Comparison of ENCODE assay signal across 14 cellular contexts in genomic region chr6:31775633-31776263, GRCh38. TPM values are rescaled to one million over a fixed set of nuclear protein-coding genes. Genes with fewer than 3 reads are reported as not detected.
DNase-seq lines count a peak whose midpoint lies in the region; ATAC-seq, FAIRE-seq and TF ChIP-seq lines count a peak whose summit lies in the region.
"Had no signal": no experiment of that assay in that cellular context is flagged by ENCODE, and none has a peak within 500 bp of the region (broad histone marks: within the 10 kb centered on the region; RNA-seq: fewer than 3 reads in every experiment).

No MANE protein-coding gene starts in this region.

- TF ChIP-seq EP300 in tibial nerve (IDR thresholded peaks at IDR 0.05) = no peak

- no peaks in the 10 kb centered on the region for H3K9me3 Mint-ChIP-seq in activated T-helper 1 cell treated with anti-CD3 and anti-CD28 coated beads, Interleukin-12 subunit alpha, Interleukin-12 subunit beta, Interleukin-2, Interleukin-4 antibody, amounts not matched to agents 30 ng/mL and 10 ng/mL and 1 ng/mL, durations not matched to agents 14 hours and 24 hours and 36 hours

- no peak for FAIRE-seq in GM19239 (lab: Jason Lieb, UNC)

- H3K27me3 Mint-ChIP-seq in activated T-helper 1 cell treated with anti-CD3 and anti-CD28 coated beads, Interleukin-12 subunit alpha, Interleukin-12 subunit beta, Interleukin-2, Interleukin-4 antibody, amounts not matched to agents 30 ng/mL and 10 ng/mL and 1 ng/mL, durations not matched to agents 14 hours and 24 hours and 36 hours (ENCODE audit: insufficient read depth) = no peaks in the 10 kb centered on the region

- ATAC-seq in left ventricle myocardium superior (no peak), mucosa of descending colon (peak; percentile 4)

- peaks cover 11% of the 10 kb centered on the region for H3K36me3 Mint-ChIP-seq in activated T-helper 1 cell treated with anti-CD3 and anti-CD28 coated beads, Interleukin-12 subunit alpha, Interleukin-12 subunit beta, Interleukin-2, Interleukin-4 antibody, amounts not matched to agents 30 ng/mL and 10 ng/mL and 1 ng/mL, durations not matched to agents 14 hours and 24 hours and 36 hours (ENCODE audit: low read depth)

- intact Hi-C loops in left ventricle myocardium inferior (cut with micrococcal nuclease) (no loop called here), left ventricle myocardium superior (cut with micrococcal nuclease) (no loop called here), mucosa of descending colon (cut with DNase I, micrococcal nuclease) (no loop called here)
- intact Hi-C loops in activated T-helper 1 cell treated with anti-CD3 and anti-CD28 coated beads, Interleukin-12 subunit alpha, Interleukin-12 subunit beta, Interleukin-2, Interleukin-4 antibody, amounts not matched to agents 30 ng/mL and 10 ng/mL and 1 ng/mL, durations not matched to agents 14 hours and 24 hours and 36 hours (cut with micrococcal nuclease) = loop anchor here (2.0 kb wide), 3 partner anchors 37 to 73 kb away; partner anchors contain the start of gene ABHD16A

- H3K4me1 Mint-ChIP-seq in activated T-helper 1 cell treated with anti-CD3 and anti-CD28 coated beads, Interleukin-12 subunit alpha, Interleukin-12 subunit beta, Interleukin-2, Interleukin-4 antibody, amounts not matched to agents 30 ng/mL and 10 ng/mL and 1 ng/mL, durations not matched to agents 14 hours and 24 hours and 36 hours (ENCODE audit: low read depth) = peaks cover 31% of the 10 kb centered on the region

- H3K4me1 ChIP-seq in left ventricle myocardium inferior (peaks cover 18% of the 10 kb centered on the region), mucosa of descending colon (ENCODE audit: low read depth) (peaks cover 34% of the 10 kb centered on the region), tibial nerve (peaks cover 0 to 10% (median 9%) of the 10 kb centered on the region in 4 donors)

- WGBS in tibial nerve, 2 donors = 85 to 91% methylated on average over 23 to 29 of the region's 30 CpGs

- peak overlapping the region; percentile 74 for H3K27ac Mint-ChIP-seq in activated T-helper 1 cell treated with anti-CD3 and anti-CD28 coated beads, Interleukin-12 subunit alpha, Interleukin-12 subunit beta, Interleukin-2, Interleukin-4 antibody, amounts not matched to agents 30 ng/mL and 10 ng/mL and 1 ng/mL, durations not matched to agents 14 hours and 24 hours and 36 hours

- H3K27me3 ChIP-seq in left ventricle myocardium inferior (ENCODE audit: low read depth) = no peaks in the 10 kb centered on the region
- H3K27me3 ChIP-seq in tibial nerve = no peaks in the 10 kb centered on the region
- H3K27me3 ChIP-seq: dorsolateral prefrontal cortex, ovary had no signal

- no peak overlapping the region for H3K4me3 Mint-ChIP-seq in activated T-helper 1 cell treated with anti-CD3 and anti-CD28 coated beads, Interleukin-12 subunit alpha, Interleukin-12 subunit beta, Interleukin-2, Interleukin-4 antibody, amounts not matched to agents 30 ng/mL and 10 ng/mL and 1 ng/mL, durations not matched to agents 14 hours and 24 hours and 36 hours

- H3K36me3 ChIP-seq in left ventricle myocardium inferior = peaks cover 26% of the 10 kb centered on the region
- no peaks in the 10 kb centered on the region for H3K36me3 ChIP-seq in mucosa of descending colon (ENCODE audit: low read depth)
- H3K36me3 ChIP-seq in tibial nerve = peaks cover 0 to 31% (median 15%) of the 10 kb centered on the region in 3 donors
- H3K36me3 ChIP-seq: ovary had no signal

- no peak overlapping the region for H3K4me3 ChIP-seq in left ventricle myocardium inferior
- no peak overlapping the region for H3K4me3 ChIP-seq in mucosa of descending colon
- no peak overlapping the region for H3K4me3 ChIP-seq in tibial nerve
- H3K4me3 ChIP-seq: ovary, smooth muscle cell had no signal

- H3K9me3 ChIP-seq in left ventricle myocardium inferior (replicated peaks) (no peaks in the 10 kb centered on the region), mucosa of descending colon (no peaks in the 10 kb centered on the region), tibial nerve (no peaks in the 10 kb centered on the region)
- H3K9me3 ChIP-seq: ovary had no signal

- no peak for TF ChIP-seq POLR2A in tibial nerve (IDR thresholded peaks at IDR 0.05)

- no peak for TF ChIP-seq CTCF in left ventricle myocardium inferior (IDR thresholded peaks at IDR 0.05; ENCODE audit: borderline replicate concordance)
- no peak for TF ChIP-seq CTCF in mucosa of descending colon (IDR thresholded peaks at IDR 0.05)
- TF ChIP-seq CTCF in tibial nerve (IDR thresholded peaks at IDR 0.05) = no peak

- H3K27ac ChIP-seq in left ventricle myocardium inferior (replicated peaks) (peak overlapping the region; percentile 85), tibial nerve (no peak overlapping the region)

- DNase-seq in left ventricle myocardium inferior (no peak), left ventricle myocardium superior (no peak), mucosa of descending colon (peak in 1 of 3 donors; percentile 50), tibial nerve (ENCODE audit: low spot score in 2 of 2) (no peak), GM19239 (ENCODE audit: insufficient read length, low spot score) (no peak), NCI-H524 treated with DMSO at 0.1 percent for 48 hours (lab: John Stamatoyannopoulos, UW) (no peak), NCI-H2171 treated with DMSO at 0.1 percent for 48 hours (lab: John Stamatoyannopoulos, UW) (no peak)
- no peak for DNase-seq in activated T-helper 1 cell treated with anti-CD3 and anti-CD28 coated beads, Interleukin-12 subunit alpha, Interleukin-12 subunit beta, Interleukin-2, Interleukin-4 antibody, amounts not matched to agents 30 ng/mL and 10 ng/mL and 1 ng/mL, durations not matched to agents 14 hours and 24 hours and 36 hours (ENCODE audit: low spot score)
- DNase-seq: C1 segment of cervical spinal cord, KBM-7, NCI-H1436 treated with DMSO at 0.1 percent for 48 hours had no signal

RNA-seq across cellular contexts. Expression of gene VWA7, which starts 1.4 kb away (rescaled TPM):
- total RNA-seq in left ventricle myocardium inferior (14.7 TPM), left ventricle myocardium superior (12.8 TPM), mucosa of descending colon (1 to 10 TPM; 5.9 to 8.2 (median 6.9) TPM), tibial nerve (under 1 TPM; 0.21 to 0.66 (median 0.35) TPM)
- 2.9 and 5.0 TPM in 2 replicates for total RNA-seq in activated T-helper 1 cell treated with anti-CD3 and anti-CD28 coated beads, Interleukin-12 subunit alpha, Interleukin-12 subunit beta, Interleukin-2, Interleukin-4 antibody, amounts not matched to agents 30 ng/mL and 10 ng/mL and 1 ng/mL, durations not matched to agents 14 hours and 24 hours and 36 hours

RNA-seq across cellular contexts. Expression of gene SAPCD1, which starts 13.3 kb away (rescaled TPM):
- total RNA-seq in left ventricle myocardium inferior = not detected
- total RNA-seq in left ventricle myocardium superior = 0.47 TPM
- total RNA-seq in activated T-helper 1 cell treated with anti-CD3 and anti-CD28 coated beads, Interleukin-12 subunit alpha, Interleukin-12 subunit beta, Interleukin-2, Interleukin-4 antibody, amounts not matched to agents 30 ng/mL and 10 ng/mL and 1 ng/mL, durations not matched to agents 14 hours and 24 hours and 36 hours = 16.7 and 17.0 TPM in 2 replicates
- total RNA-seq in mucosa of descending colon = 1 to 10 TPM; 2.5 to 9.6 (median 4.3) TPM
- 1 to 10 TPM in 3 of 4 donors, not detected in 1; 1.5 to 5.5 (median 4.8) TPM for total RNA-seq in tibial nerve
- total RNA-seq: smooth muscle cell had no signal

RNA-seq across cellular contexts. Expression of gene VARS1, which starts 19.8 kb away (rescaled TPM):
- total RNA-seq in left ventricle myocardium inferior = 20.0 TPM
- total RNA-seq in left ventricle myocardium superior = 22.5 TPM
- 150 and 161 TPM in 2 replicates for total RNA-seq in activated T-helper 1 cell treated with anti-CD3 and anti-CD28 coated beads, Interleukin-12 subunit alpha, Interleukin-12 subunit beta, Interleukin-2, Interleukin-4 antibody, amounts not matched to agents 30 ng/mL and 10 ng/mL and 1 ng/mL, durations not matched to agents 14 hours and 24 hours and 36 hours
- total RNA-seq in mucosa of descending colon = 10 to 100 TPM; 41.7 to 65.8 (median 45.0) TPM
- total RNA-seq in tibial nerve = 10 to 100 TPM; 40.8 to 58.6 (median 50.1) TPM

RNA-seq across cellular contexts. Expression of gene LSM2, which starts 31.0 kb away (rescaled TPM):
- 19.4 TPM for total RNA-seq in left ventricle myocardium inferior
- 20.1 TPM for total RNA-seq in left ventricle myocardium superior
- 136 and 137 TPM in 2 replicates for total RNA-seq in activated T-helper 1 cell treated with anti-CD3 and anti-CD28 coated beads, Interleukin-12 subunit alpha, Interleukin-12 subunit beta, Interleukin-2, Interleukin-4 antibody, amounts not matched to agents 30 ng/mL and 10 ng/mL and 1 ng/mL, durations not matched to agents 14 hours and 24 hours and 36 hours
- total RNA-seq in mucosa of descending colon = 10 to 100 TPM; 21.7 to 35.5 (median 33.8) TPM
- 10 to 100 TPM; 23.9 to 31.8 (median 28.4) TPM for total RNA-seq in tibial nerve

RNA-seq across cellular contexts. Expression of gene MSH5, which starts 35.9 kb away (rescaled TPM):
- total RNA-seq in left ventricle myocardium inferior (1.3 TPM), left ventricle myocardium superior (1.3 TPM), mucosa of descending colon (10 to 100 TPM; 14.1 to 29.9 (median 29.7) TPM), tibial nerve (10 to 100 TPM; 12.2 to 25.5 (median 18.4) TPM)
- 80.5 and 83.4 TPM in 2 replicates for total RNA-seq in activated T-helper 1 cell treated with anti-CD3 and anti-CD28 coated beads, Interleukin-12 subunit alpha, Interleukin-12 subunit beta, Interleukin-2, Interleukin-4 antibody, amounts not matched to agents 30 ng/mL and 10 ng/mL and 1 ng/mL, durations not matched to agents 14 hours and 24 hours and 36 hours
